9 cellular contexts compared by ENCODE assay signal in genomic region chr15:93035953-93036810, GRCh38. TPM values are rescaled to one million over a fixed set of nuclear protein-coding genes. Genes with fewer than 3 reads are reported as not detected.
DNase-seq lines count a peak whose midpoint lies in the region; ATAC-seq and TF ChIP-seq lines count a peak whose summit lies in the region.
"Had no signal": no experiment of that assay in that cellular context is flagged by ENCODE, and none has a peak within 500 bp of the region (broad histone marks: within the 10 kb centered on the region; RNA-seq: fewer than 3 reads in every experiment).

No MANE protein-coding gene starts in this region.

- H3K9me3 ChIP-seq in BLaER1 (no peaks in the 10 kb centered on the region), adrenal gland (replicated peaks in 1 of 3) (no peaks in the 10 kb centered on the region)

- peaks cover 12% of the 10 kb centered on the region for H3K36me3 ChIP-seq in BLaER1
- H3K36me3 ChIP-seq in adrenal gland (replicated peaks in 1 of 2), result no peaks in the 10 kb centered on the region

- no peaks in the 10 kb centered on the region for H3K27me3 ChIP-seq in BLaER1
- no peaks in the 10 kb centered on the region for H3K27me3 ChIP-seq in adrenal gland

- peak overlapping the region; percentile 83 for H3K4me2 ChIP-seq in BLaER1

- H3K4me3 Mint-ChIP-seq in stimulated activated effector memory CD8-positive, alpha-beta T cell treated with anti-CD3 and anti-CD28 coated beads, Interleukin-12 subunit alpha, Interleukin-12 subunit beta, amount 100 ng/mL, for 72 hours, result peak overlapping the region; percentile 52

- peak; percentile 77 for ATAC-seq in GM19043 (IDR thresholded peaks at IDR 0.05; ENCODE audit: low read depth, unreplicated experiment)
- ATAC-seq in HG03342 (IDR thresholded peaks at IDR 0.05; ENCODE audit: unreplicated experiment), result peak; percentile 94
- peak; percentile 73 for ATAC-seq in left colon
- peak; percentile 81 for ATAC-seq in stimulated activated effector memory CD8-positive, alpha-beta T cell treated with anti-CD3 and anti-CD28 coated beads, Interleukin-12 subunit alpha, Interleukin-12 subunit beta, amount 100 ng/mL, for 72 hours

- H3K27ac ChIP-seq in BLaER1, result peak overlapping the region; percentile 91
- no peak overlapping the region for H3K27ac ChIP-seq in adrenal gland

- H3K4me3 ChIP-seq in BLaER1 (peak overlapping the region; percentile 52), adrenal gland (no peak overlapping the region)

- intact Hi-C loops in adrenal gland (cut with DNase I), result loop anchor here (10.0 kb wide), 2 partner anchors 959 to 1089 kb away; no protein-coding TSS in a partner anchor
- intact Hi-C loops in left colon (cut with DNase I, micrococcal nuclease), result no loop called here

- 54 to 56% (median 55%) methylated on average over 10 to 32 of the region's 32 CpGs for WGBS in adrenal gland, 4 donors

- H3K9ac ChIP-seq in BLaER1, result peak overlapping the region; percentile 78

- peaks cover 84% of the 10 kb centered on the region for H3K4me1 ChIP-seq in BLaER1
- H3K4me1 ChIP-seq in adrenal gland (replicated peaks in 1 of 2), result no peaks in the 10 kb centered on the region

- peak; percentile 30 to 63 (median 56) for TF ChIP-seq CTCF in adrenal gland (IDR thresholded peaks at IDR 0.05)

- DNase-seq in RPMI8226 (peak; percentile 76), adrenal gland (peak in 4 of 7 donors; percentile 36 to 46 (median 43)), left colon (peak; percentile 31 to 36), HK-2 (ENCODE audit: unreplicated experiment) (no peak)
- DNase-seq in stimulated activated effector memory CD8-positive, alpha-beta T cell treated with anti-CD3 and anti-CD28 coated beads, Interleukin-12 subunit alpha, Interleukin-12 subunit beta, amount 100 ng/mL, for 72 hours (ENCODE audit: low spot score in 2 of 2), result peak in 1 of 2 donors; percentile 72

- no peak for TF ChIP-seq POLR2A in adrenal gland (IDR thresholded peaks at IDR 0.05)

- H3K9me3 Mint-ChIP-seq in stimulated activated effector memory CD8-positive, alpha-beta T cell treated with anti-CD3 and anti-CD28 coated beads, Interleukin-12 subunit alpha, Interleukin-12 subunit beta, amount 100 ng/mL, for 72 hours, result no peaks in the 10 kb centered on the region
- H3K9me3 Mint-ChIP-seq: IgD-negative memory B cell had no signal

- no peaks in the 10 kb centered on the region for H4K20me1 ChIP-seq in BLaER1

- H3K36me3 Mint-ChIP-seq in stimulated activated effector memory CD8-positive, alpha-beta T cell treated with anti-CD3 and anti-CD28 coated beads, Interleukin-12 subunit alpha, Interleukin-12 subunit beta, amount 100 ng/mL, for 72 hours, result no peaks in the 10 kb centered on the region
- H3K36me3 Mint-ChIP-seq: IgD-negative memory B cell had no signal

- peaks cover 20% of the 10 kb centered on the region for H3K4me1 Mint-ChIP-seq in stimulated activated effector memory CD8-positive, alpha-beta T cell treated with anti-CD3 and anti-CD28 coated beads, Interleukin-12 subunit alpha, Interleukin-12 subunit beta, amount 100 ng/mL, for 72 hours

- peak overlapping the region; percentile 82 for H3K27ac Mint-ChIP-seq in stimulated activated effector memory CD8-positive, alpha-beta T cell treated with anti-CD3 and anti-CD28 coated beads, Interleukin-12 subunit alpha, Interleukin-12 subunit beta, amount 100 ng/mL, for 72 hours

RNA-seq across cellular contexts. Expression of gene RGMA, which starts 52.8 kb away (rescaled TPM):
- total RNA-seq in adrenal gland, result 1 to 10 TPM; 2.5 to 9.0 (median 3.4) TPM
- 1 to 10 TPM in 2 of 3 donors, under 1 TPM in 1; 0.75 to 4.1 (median 3.2) TPM for polyA plus RNA-seq in adrenal gland
- 10 to 100 TPM in 1 of 2 donors, 1 to 10 TPM in 1; 2.5 to 12.9 TPM for total RNA-seq in left colon
- polyA plus RNA-seq: IgD-negative memory B cell had no signal

Comparison
In these comparisons a context has a peak if more than half of its experiments do, and no peak if none do; other contexts are left out.
1. intact Hi-C loops: an anchor here in adrenal gland (10.0 kb wide); none called in left colon.